Comparison of ENCODE assay signal across 8 cellular contexts in the genomic region with DNA sequence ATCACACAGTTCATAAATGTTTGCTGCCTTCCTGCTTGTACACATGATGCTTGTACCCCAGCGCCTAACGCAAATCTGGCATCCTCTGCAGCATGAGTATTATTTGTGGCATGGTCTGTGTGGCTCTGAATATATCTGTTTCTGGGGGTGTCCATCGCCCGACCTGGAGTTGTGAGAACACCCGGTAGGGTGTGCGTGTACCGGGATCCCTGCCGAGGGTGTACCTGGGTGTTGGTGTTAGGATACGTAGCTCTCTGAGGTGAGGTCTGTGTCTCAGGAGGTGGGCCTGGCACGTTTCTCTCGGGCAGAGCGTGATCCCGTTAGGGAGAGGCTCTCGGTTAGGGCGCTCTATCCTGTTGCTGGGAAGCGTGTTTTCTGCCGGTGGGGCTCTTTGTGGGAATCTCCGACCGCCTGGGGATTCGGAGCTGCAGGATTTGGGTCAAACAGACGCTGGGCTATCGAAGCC. TPM values are rescaled to one million over a fixed set of nuclear protein-coding genes. Genes with fewer than 3 reads are reported as not detected.
A peak's percentile ranks its signal among the peaks of the same experiment; 100 is the strongest.
DNase-seq lines count a peak whose midpoint lies in the region; ATAC-seq and TF ChIP-seq lines count a peak whose summit lies in the region.

No MANE protein-coding gene starts in this region.

- dilution Hi-C loops in IMR-90 (cut with HindIII; ENCODE audit: low sequenced_read_pairs, unreplicated experiment): no loop called here

- POLR2A ChIA-PET in A673 (lab: Charles Lee; ENCODE audit: low non-redundant PET): no interaction called here
- POLR2A ChIA-PET in IMR-90 (lab: Charles Lee; ENCODE audit: unreplicated experiment): no interaction called here

- peak overlapping the region; percentile 74 for H3K4me3 Mint-ChIP-seq in activated T-helper 17 cell treated with anti-CD3 and anti-CD28 coated beads, Interleukin-2, amount 50 U/mL, for 72 hours
- peak overlapping the region; percentile 22 for H3K4me3 Mint-ChIP-seq in stimulated activated memory B cell treated with anti-CD40 and anti-IgM and Interleukin-4, amounts not matched to agents 10 μg/mL and 1 μg/mL and 100 μg/mL, for 72 hours
- no peak overlapping the region for H3K4me3 Mint-ChIP-seq in activated CD4-positive, alpha-beta T cell treated with anti-CD3 and anti-CD28 coated beads, Interleukin-2, amount 10 ng/mL, durations not matched to agents 24 days and 14 days

- H3K9ac ChIP-seq in IMR-90 (ENCODE audit: low read depth, low read length): no peak overlapping the region

- peaks cover 3% of the 10 kb centered on the region; the same call in 1 of the 2 replicates for H4K20me1 ChIP-seq in IMR-90 (ENCODE audit: insufficient read depth, low read length)

- H3K36me3 Mint-ChIP-seq in activated T-helper 17 cell treated with anti-CD3 and anti-CD28 coated beads, Interleukin-2, amount 50 U/mL, for 72 hours (ENCODE audit: low read depth): no peaks in the 10 kb centered on the region
- H3K36me3 Mint-ChIP-seq in stimulated activated memory B cell treated with anti-CD40 and anti-IgM and Interleukin-4, amounts not matched to agents 10 μg/mL and 1 μg/mL and 100 μg/mL, for 72 hours: no peaks in the 10 kb centered on the region
- no peaks in the 10 kb centered on the region for H3K36me3 Mint-ChIP-seq in activated CD4-positive, alpha-beta T cell treated with anti-CD3 and anti-CD28 coated beads, Interleukin-2, amount 10 ng/mL, durations not matched to agents 24 days and 14 days (ENCODE audit: low read depth)

- H3K23ac ChIP-seq in IMR-90 (ENCODE audit: low read depth, low read length): 0 out of 2 replicates have a peak overlapping the region, but pooled peaks have one; percentile 66

- no peak overlapping the region for H4K5ac ChIP-seq in IMR-90 (ENCODE audit: low read depth, low read length)

- H2BK15ac ChIP-seq in IMR-90 (ENCODE audit: low read depth, low read length): no peak overlapping the region; the same call in 2 of the 3 replicates

- H3K9me3 ChIP-seq in A673 (ENCODE audit: low read depth, low read length, poor library complexity, severe bottlenecking) (no peaks in the 10 kb centered on the region), IMR-90 (ENCODE audit: control insufficient read depth, insufficient read depth, low read length) (no peaks in the 10 kb centered on the region)

- intact Hi-C loops in A673 (cut with micrococcal nuclease; ENCODE audit: unreplicated experiment) (no loop called here), IMR-90 (cut with micrococcal nuclease) (no loop called here)
- intact Hi-C loops in activated CD4-positive, alpha-beta T cell treated with anti-CD3 and anti-CD28 coated beads, Interleukin-2, amount 10 ng/mL, durations not matched to agents 24 days and 14 days (cut with micrococcal nuclease): no loop called here

- in situ Hi-C loops in IMR-90 (cut with MboI; ENCODE audit: low sequenced_read_pairs): no loop called here

- no peak overlapping the region for H3K56ac ChIP-seq in IMR-90 (ENCODE audit: extremely low read depth, insufficient read depth, low read length)

- no peak overlapping the region for H2BK5ac ChIP-seq in IMR-90 (ENCODE audit: low read depth, low read length, poor library complexity, severe bottlenecking)

- H2AK9ac ChIP-seq in IMR-90 (replicated peaks; ENCODE audit: low read depth, low read length, poor library complexity): no peak overlapping the region

- peak overlapping the region; percentile 94 for H2AFZ ChIP-seq in IMR-90 (replicated peaks; ENCODE audit: low read length, poor library complexity)

- TF ChIP-seq POLR2A in IMR-90 (IDR thresholded peaks at IDR 0.05; ENCODE audit: low read depth, low read length): no peak

- H3K27ac ChIP-seq in A673 (ENCODE audit: low read depth, low read length, poor library complexity, severe bottlenecking): peak overlapping the region; percentile 62
- no peak overlapping the region for H3K27ac ChIP-seq in IMR-90 (ENCODE audit: insufficient read depth, low read length)

- no peak for TF ChIP-seq RAD21 in IMR-90 (IDR thresholded peaks at IDR 0.05; ENCODE audit: low read length)

- peaks cover 11% of the 10 kb centered on the region for H3K4me1 Mint-ChIP-seq in activated T-helper 17 cell treated with anti-CD3 and anti-CD28 coated beads, Interleukin-2, amount 50 U/mL, for 72 hours
- peaks cover 8% of the 10 kb centered on the region for H3K4me1 Mint-ChIP-seq in stimulated activated memory B cell treated with anti-CD40 and anti-IgM and Interleukin-4, amounts not matched to agents 10 μg/mL and 1 μg/mL and 100 μg/mL, for 72 hours
- H3K4me1 Mint-ChIP-seq in activated CD4-positive, alpha-beta T cell treated with anti-CD3 and anti-CD28 coated beads, Interleukin-2, amount 10 ng/mL, durations not matched to agents 24 days and 14 days: peaks cover 27% of the 10 kb centered on the region

- peaks cover 19% of the 10 kb centered on the region for H3K9me1 ChIP-seq in IMR-90 (ENCODE audit: insufficient read depth, low read length)

- H3K4me3 ChIP-seq in A673 (ENCODE audit: low read depth, low read length, poor library complexity, severe bottlenecking): peak overlapping the region; percentile 52
- H3K4me3 ChIP-seq in IMR-90 (ENCODE audit: insufficient read depth, low read depth, low read length): no peak overlapping the region; the same call in 1 of the 2 replicates
- peak overlapping the region; percentile 41 for H3K4me3 ChIP-seq in iPS-11a (ENCODE audit: low read depth, low read length)

- H4K8ac ChIP-seq in IMR-90 (ENCODE audit: low read depth in 2 of 2, low read length in 2 of 2): peak overlapping the region; percentile 50 to 72; a peak in 3 of 4 replicates

- H3K36me3 ChIP-seq in A673 (ENCODE audit: insufficient read depth, low read length, poor library complexity, severe bottlenecking): no peaks in the 10 kb centered on the region
- H3K36me3 ChIP-seq in IMR-90 (ENCODE audit: control insufficient read depth, insufficient read depth, low read length): no peaks in the 10 kb centered on the region

- 27% methylated on average over 13 of the region's 22 CpGs; no CpG with 5 or more reads in 1 of the 2 experiments for WGBS in IMR-90 (ENCODE audit: extremely low coverage in 2 of 2, insufficient read length in 1 of 2), 2 experiments

- ATAC-seq in IMR-90 (ENCODE audit: low read depth) (no peak), HG02763 (IDR thresholded peaks at IDR 0.05; ENCODE audit: unreplicated experiment) (no peak)
- no peak for ATAC-seq in activated T-helper 17 cell treated with anti-CD3 and anti-CD28 coated beads, Interleukin-2, amount 50 U/mL, for 72 hours (replicated peaks)
- no peak for ATAC-seq in stimulated activated memory B cell treated with anti-CD40 and anti-IgM and Interleukin-4, amounts not matched to agents 10 μg/mL and 1 μg/mL and 100 μg/mL, for 72 hours

- TF ChIP-seq CTCF in A673 (conservative IDR thresholded peaks at IDR 0.05; ENCODE audit: low read depth, low read length) (no peak), IMR-90 (conservative IDR thresholded peaks at IDR 0.05; ENCODE audit: low read depth, low read length) (no peak)

- H2AK5ac ChIP-seq in IMR-90 (ENCODE audit: low read depth, low read length): peak overlapping the region; percentile 77

- H3K27ac Mint-ChIP-seq in activated T-helper 17 cell treated with anti-CD3 and anti-CD28 coated beads, Interleukin-2, amount 50 U/mL, for 72 hours: no peak overlapping the region
- peak overlapping the region; percentile 65 for H3K27ac Mint-ChIP-seq in stimulated activated memory B cell treated with anti-CD40 and anti-IgM and Interleukin-4, amounts not matched to agents 10 μg/mL and 1 μg/mL and 100 μg/mL, for 72 hours
- H3K27ac Mint-ChIP-seq in activated CD4-positive, alpha-beta T cell treated with anti-CD3 and anti-CD28 coated beads, Interleukin-2, amount 10 ng/mL, durations not matched to agents 24 days and 14 days: no peak overlapping the region

- H3K4ac ChIP-seq in IMR-90 (ENCODE audit: low read depth, low read length): peak overlapping the region; percentile 66

- no peaks in the 10 kb centered on the region for H3K27me3 Mint-ChIP-seq in activated T-helper 17 cell treated with anti-CD3 and anti-CD28 coated beads, Interleukin-2, amount 50 U/mL, for 72 hours
- no peaks in the 10 kb centered on the region for H3K27me3 Mint-ChIP-seq in stimulated activated memory B cell treated with anti-CD40 and anti-IgM and Interleukin-4, amounts not matched to agents 10 μg/mL and 1 μg/mL and 100 μg/mL, for 72 hours
- H3K27me3 Mint-ChIP-seq in activated CD4-positive, alpha-beta T cell treated with anti-CD3 and anti-CD28 coated beads, Interleukin-2, amount 10 ng/mL, durations not matched to agents 24 days and 14 days: peaks cover 2% of the 10 kb centered on the region

- no peak overlapping the region for H2BK20ac ChIP-seq in IMR-90 (ENCODE audit: low read depth, low read length)

- no peak for DNase-seq in A673 (ENCODE audit: low spot score)
- DNase-seq in IMR-90: no peak
- DNase-seq in NOMO-1 treated with dmso at 0.1 percent for 144 hours (lab: John Stamatoyannopoulos, UW; ENCODE audit: unreplicated experiment): no peak
- no peak for DNase-seq in activated CD4-positive, alpha-beta T cell treated with anti-CD3 and anti-CD28 coated beads, Interleukin-2, amount 10 ng/mL, durations not matched to agents 24 days and 14 days

- BruUV-seq in A673 (replicated peaks; lab: Mats Ljungman, UMichigan) (no TSS peak), IMR-90 (replicated peaks; lab: Mats Ljungman, UMichigan) (no TSS peak)

- no peaks in the 10 kb centered on the region for H3K79me1 ChIP-seq in IMR-90 (ENCODE audit: low read depth in 1 of 2, low read length in 2 of 2)

- no peaks in the 10 kb centered on the region for H3K9me3 Mint-ChIP-seq in activated T-helper 17 cell treated with anti-CD3 and anti-CD28 coated beads, Interleukin-2, amount 50 U/mL, for 72 hours
- H3K9me3 Mint-ChIP-seq in stimulated activated memory B cell treated with anti-CD40 and anti-IgM and Interleukin-4, amounts not matched to agents 10 μg/mL and 1 μg/mL and 100 μg/mL, for 72 hours: no peaks in the 10 kb centered on the region
- H3K9me3 Mint-ChIP-seq in activated CD4-positive, alpha-beta T cell treated with anti-CD3 and anti-CD28 coated beads, Interleukin-2, amount 10 ng/mL, durations not matched to agents 24 days and 14 days: no peaks in the 10 kb centered on the region

- peak overlapping the region; percentile 63 for H2BK120ac ChIP-seq in IMR-90 (ENCODE audit: low read depth, low read length)

- H3K18ac ChIP-seq in IMR-90 (ENCODE audit: low read depth, low read length): no peak overlapping the region; the same call in 1 of the 2 replicates

- peak overlapping the region; percentile 50; the same call in 1 of the 2 replicates for H4K91ac ChIP-seq in IMR-90 (ENCODE audit: insufficient read depth, low read depth, low read length)

- no peaks in the 10 kb centered on the region for H3K27me3 ChIP-seq in A673 (replicated peaks; ENCODE audit: insufficient read depth, low read depth, low read length, poor library complexity)
- 0 out of 2 replicates have a peak, but pooled peaks cover 7% of the 10 kb centered on the region for H3K27me3 ChIP-seq in IMR-90 (ENCODE audit: control insufficient read depth, insufficient read depth, low read length)

- no peak overlapping the region for H3K14ac ChIP-seq in IMR-90 (replicated peaks; ENCODE audit: low read depth, low read length)

- H3K4me2 ChIP-seq in IMR-90 (ENCODE audit: low read depth, low read length): no peak overlapping the region

- H3K4me1 ChIP-seq in A673 (ENCODE audit: insufficient read depth, low read length, poor library complexity, severe bottlenecking): peaks cover 8% of the 10 kb centered on the region
- H3K4me1 ChIP-seq in IMR-90 (ENCODE audit: control insufficient read depth, insufficient read depth, low read length): peaks cover 18% of the 10 kb centered on the region

- CTCF ChIA-PET in A673 (lab: Charles Lee) (no interaction called here), IMR-90 (lab: Yijun Ruan, JAX) (interaction anchor here (0.6 kb wide), 1 partner anchor 9 kb away, joined by 3 read pairs; no protein-coding TSS in a partner anchor)

RNA-seq across cellular contexts. Expression of a gene that starts 10.4 kb away (rescaled TPM):
- 296 and 309 TPM in 2 replicates for total RNA-seq in A673 (2021)
- 78.0 and 103 TPM in 2 replicates for total RNA-seq in IMR-90 (2012; rRNA removed)
- polyA plus RNA-seq in IMR-90 (2012; rRNA removed): 107 and 115 TPM in 2 replicates
- polyA plus RNA-seq in IMR-90 (2012; cell fraction: cytosol; rRNA removed): 75.5 and 90.0 TPM in 2 replicates
- polyA plus RNA-seq in IMR-90 (2012; cell fraction: nucleus; rRNA removed; ENCODE audit: low replicate concordance): 26.3 and 75.6 TPM in 2 replicates
- total RNA-seq in activated T-helper 17 cell treated with anti-CD3 and anti-CD28 coated beads, Interleukin-2, amount 50 U/mL, for 72 hours: 100 to 1,000 TPM; 127 to 199 TPM
- total RNA-seq in activated CD4-positive, alpha-beta T cell treated with anti-CD3 and anti-CD28 coated beads, Interleukin-2, amount 10 ng/mL, durations not matched to agents 24 days and 14 days: 84.3 and 86.9 TPM in 2 replicates

RNA-seq across cellular contexts. Expression of a gene that starts 10.8 kb away (rescaled TPM):
- total RNA-seq in A673 (2021) (not detected in 2 replicates), IMR-90 (2012; rRNA removed) (not detected in 2 replicates)
- 0.12 TPM in 1 of 2 replicates, not detected in the other for polyA plus RNA-seq in IMR-90 (2012; rRNA removed)
- polyA plus RNA-seq in IMR-90 (2012; cell fraction: cytosol; rRNA removed): 0.02 TPM in 1 of 2 replicates, not detected in the other
- polyA plus RNA-seq in IMR-90 (2012; cell fraction: nucleus; rRNA removed; ENCODE audit: low replicate concordance): not detected in 2 replicates
- not detected for total RNA-seq in activated T-helper 17 cell treated with anti-CD3 and anti-CD28 coated beads, Interleukin-2, amount 50 U/mL, for 72 hours
- total RNA-seq in activated CD4-positive, alpha-beta T cell treated with anti-CD3 and anti-CD28 coated beads, Interleukin-2, amount 10 ng/mL, durations not matched to agents 24 days and 14 days: not detected in 2 replicates

RNA-seq across cellular contexts. Expression of a gene that starts 19.4 kb away (rescaled TPM):
- 47.4 and 53.7 TPM in 2 replicates for total RNA-seq in A673 (2021)
- 66.4 and 88.9 TPM in 2 replicates for total RNA-seq in IMR-90 (2012; rRNA removed)
- 203 and 211 TPM in 2 replicates for polyA plus RNA-seq in IMR-90 (2012; rRNA removed)
- 94.1 and 171 TPM in 2 replicates for polyA plus RNA-seq in IMR-90 (2012; cell fraction: cytosol; rRNA removed)
- 140 and 158 TPM in 2 replicates for polyA plus RNA-seq in IMR-90 (2012; cell fraction: nucleus; rRNA removed; ENCODE audit: low replicate concordance)
- total RNA-seq in activated T-helper 17 cell treated with anti-CD3 and anti-CD28 coated beads, Interleukin-2, amount 50 U/mL, for 72 hours: 10 to 100 TPM; 53.4 to 73.7 TPM
- total RNA-seq in activated CD4-positive, alpha-beta T cell treated with anti-CD3 and anti-CD28 coated beads, Interleukin-2, amount 10 ng/mL, durations not matched to agents 24 days and 14 days: 76.8 and 85.1 TPM in 2 replicates

RNA-seq across cellular contexts. Expression of a gene that starts 41.2 kb away (rescaled TPM):
- total RNA-seq in A673 (2021) (36.7 TPM in 2 replicates), IMR-90 (2012; rRNA removed) (114 and 120 TPM in 2 replicates)
- polyA plus RNA-seq in IMR-90 (2012; rRNA removed): 53.7 and 61.1 TPM in 2 replicates
- 35.0 and 38.5 TPM in 2 replicates for polyA plus RNA-seq in IMR-90 (2012; cell fraction: cytosol; rRNA removed)
- polyA plus RNA-seq in IMR-90 (2012; cell fraction: nucleus; rRNA removed; ENCODE audit: low replicate concordance): 37.4 and 89.5 TPM in 2 replicates
- total RNA-seq in activated T-helper 17 cell treated with anti-CD3 and anti-CD28 coated beads, Interleukin-2, amount 50 U/mL, for 72 hours: 10 to 100 TPM; 34.1 to 39.4 TPM
- 39.6 and 45.1 TPM in 2 replicates for total RNA-seq in activated CD4-positive, alpha-beta T cell treated with anti-CD3 and anti-CD28 coated beads, Interleukin-2, amount 10 ng/mL, durations not matched to agents 24 days and 14 days

RNA-seq across cellular contexts. Expression of a gene that starts 41.3 kb away (rescaled TPM):
- 27.9 and 34.6 TPM in 2 replicates for total RNA-seq in A673 (2021)
- 9.5 and 9.7 TPM in 2 replicates for total RNA-seq in IMR-90 (2012; rRNA removed)
- 14.3 and 15.7 TPM in 2 replicates for polyA plus RNA-seq in IMR-90 (2012; rRNA removed)
- polyA plus RNA-seq in IMR-90 (2012; cell fraction: cytosol; rRNA removed): 5.1 and 7.2 TPM in 2 replicates
- polyA plus RNA-seq in IMR-90 (2012; cell fraction: nucleus; rRNA removed; ENCODE audit: low replicate concordance): 42.3 and 80.6 TPM in 2 replicates
- 10 to 100 TPM; 53.4 to 59.3 TPM for total RNA-seq in activated T-helper 17 cell treated with anti-CD3 and anti-CD28 coated beads, Interleukin-2, amount 50 U/mL, for 72 hours
- 54.0 and 56.2 TPM in 2 replicates for total RNA-seq in activated CD4-positive, alpha-beta T cell treated with anti-CD3 and anti-CD28 coated beads, Interleukin-2, amount 10 ng/mL, durations not matched to agents 24 days and 14 days
